In the genomic region with DNA sequence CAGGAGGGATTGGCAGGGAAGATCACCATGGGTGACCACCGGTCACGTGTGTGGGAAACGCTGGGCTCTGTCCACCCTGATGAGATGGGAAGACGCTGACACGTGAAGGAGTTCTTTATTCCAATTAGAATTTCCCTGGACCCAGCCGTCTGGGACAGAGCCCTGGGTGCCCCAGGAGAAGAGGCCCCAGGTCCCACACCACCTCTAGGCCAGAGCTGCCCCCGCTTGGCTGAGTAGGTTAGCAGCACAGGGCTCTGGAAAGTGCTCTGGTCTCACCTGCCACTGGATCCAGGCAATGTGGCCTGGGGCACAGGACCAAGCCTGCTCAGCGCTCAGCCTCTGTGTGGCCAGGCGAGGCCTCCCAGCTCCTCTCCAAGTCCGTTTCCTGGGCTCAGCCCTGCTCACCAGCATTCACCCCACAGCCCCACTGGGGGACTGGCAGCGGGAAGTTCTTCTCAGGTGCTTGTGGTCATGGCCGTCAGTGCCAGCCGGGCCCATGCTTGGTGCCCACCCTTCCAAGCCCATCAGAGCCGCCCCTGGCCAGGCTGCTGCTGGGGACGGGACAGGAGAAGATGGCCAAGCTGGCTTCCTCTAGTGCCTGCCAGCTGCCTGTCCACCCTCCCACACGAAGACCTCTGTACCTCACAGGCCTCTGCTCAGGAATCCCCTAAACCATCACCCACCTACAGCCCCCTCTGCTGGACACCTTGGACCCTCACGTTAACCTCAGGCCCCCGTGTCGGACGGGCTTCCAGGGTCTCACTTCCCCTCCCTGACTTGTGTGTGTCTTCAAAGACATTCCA, we compare ENCODE assay signal across 2 cellular contexts.
TF ChIP-seq lines count a peak whose summit lies in the region.

No MANE protein-coding gene starts in this region.

TF ChIP-seq in IMR-90, 13 proteins besides CTCF, POLR2A, EP300 and RAD21:
- TF ChIP-seq RFX5 (IDR thresholded peaks at IDR 0.05; ENCODE audit: low read depth, low read length) (no peak), MAZ (IDR thresholded peaks at IDR 0.05; ENCODE audit: borderline replicate concordance, low read depth, low read length) (no peak), FOS (IDR thresholded peaks at IDR 0.05; ENCODE audit: low read depth, low read length) (no peak), SMC3 (IDR thresholded peaks at IDR 0.05; ENCODE audit: low read depth, low read length) (no peak), RCOR1 (IDR thresholded peaks at IDR 0.05; ENCODE audit: insufficient replicate concordance, low read length) (no peak), CEBPB (IDR thresholded peaks at IDR 0.05; ENCODE audit: low read depth, low read length) (no peak), MAFK (IDR thresholded peaks at IDR 0.05; ENCODE audit: low read depth, low read length) (no peak), NFE2L2 (IDR thresholded peaks at IDR 0.05; ENCODE audit: low read depth, low read length) (no peak), MXI1 (IDR thresholded peaks at IDR 0.05; ENCODE audit: borderline replicate concordance, low read depth, low read length) (no peak)
- TF ChIP-seq, protein P1, sequence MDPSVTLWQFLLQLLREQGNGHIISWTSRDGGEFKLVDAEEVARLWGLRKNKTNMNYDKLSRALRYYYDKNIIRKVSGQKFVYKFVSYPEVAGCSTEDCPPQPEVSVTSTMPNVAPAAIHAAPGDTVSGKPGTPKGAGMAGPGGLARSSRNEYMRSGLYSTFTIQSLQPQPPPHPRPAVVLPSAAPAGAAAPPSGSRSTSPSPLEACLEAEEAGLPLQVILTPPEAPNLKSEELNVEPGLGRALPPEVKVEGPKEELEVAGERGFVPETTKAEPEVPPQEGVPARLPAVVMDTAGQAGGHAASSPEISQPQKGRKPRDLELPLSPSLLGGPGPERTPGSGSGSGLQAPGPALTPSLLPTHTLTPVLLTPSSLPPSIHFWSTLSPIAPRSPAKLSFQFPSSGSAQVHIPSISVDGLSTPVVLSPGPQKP (IDR thresholded peaks at IDR 0.05; ENCODE audit: borderline replicate concordance, low read depth, low read length) = no peak
- TF ChIP-seq, protein P2, sequence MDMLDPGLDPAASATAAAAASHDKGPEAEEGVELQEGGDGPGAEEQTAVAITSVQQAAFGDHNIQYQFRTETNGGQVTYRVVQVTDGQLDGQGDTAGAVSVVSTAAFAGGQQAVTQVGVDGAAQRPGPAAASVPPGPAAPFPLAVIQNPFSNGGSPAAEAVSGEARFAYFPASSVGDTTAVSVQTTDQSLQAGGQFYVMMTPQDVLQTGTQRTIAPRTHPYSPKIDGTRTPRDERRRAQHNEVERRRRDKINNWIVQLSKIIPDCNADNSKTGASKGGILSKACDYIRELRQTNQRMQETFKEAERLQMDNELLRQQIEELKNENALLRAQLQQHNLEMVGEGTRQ (IDR thresholded peaks at IDR 0.05; ENCODE audit: low read depth, low read length) = no peak

TF ChIP-seq in H1, 55 proteins besides CTCF, POLR2A, EP300 and RAD21:
- no peak for TF ChIP-seq NANOG (IDR thresholded peaks at IDR 0.05; ENCODE audit: insufficient read depth, low read depth, low read length, poor library complexity, severe bottlenecking)
- TF ChIP-seq CTBP2 (IDR thresholded peaks at IDR 0.05; ENCODE audit: borderline replicate concordance, insufficient read depth, insufficient read length, low read length) = no peak
- TF ChIP-seq, protein P3, sequence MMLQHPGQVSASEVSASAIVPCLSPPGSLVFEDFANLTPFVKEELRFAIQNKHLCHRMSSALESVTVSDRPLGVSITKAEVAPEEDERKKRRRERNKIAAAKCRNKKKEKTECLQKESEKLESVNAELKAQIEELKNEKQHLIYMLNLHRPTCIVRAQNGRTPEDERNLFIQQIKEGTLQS (IDR thresholded peaks at IDR 0.05; ENCODE audit: insufficient read depth, low read depth, low read length) = no peak
- TF ChIP-seq EGR1 (IDR thresholded peaks at IDR 0.05; ENCODE audit: borderline replicate concordance, low read depth, low read length) = no peak
- TF ChIP-seq CREB1 (IDR thresholded peaks at IDR 0.05) = 0 out of 2 replicates have a peak, but pooled peaks have one; percentile 31
